In genomic region chr14:44966601-44967336, GRCh38 we compare ENCODE assay signal across 9 cellular contexts. TPM values are rescaled to one million over a fixed set of nuclear protein-coding genes. Genes with fewer than 3 reads are reported as not detected.
DNase-seq lines count a peak whose midpoint lies in the region; TF ChIP-seq lines count a peak whose summit lies in the region.
"Had no signal": no experiment of that assay in that cellular context is flagged by ENCODE, and none has a peak within 500 bp of the region (broad histone marks: within the 10 kb centered on the region; RNA-seq: fewer than 3 reads in every experiment).

No MANE protein-coding gene starts in this region.

- no peaks in the 10 kb centered on the region for H3K9me2 ChIP-seq in GM23248 (ENCODE audit: insufficient read depth)

- intact Hi-C loops in prostate gland (cut with DNase I): no loop called here

- H3K27me3 ChIP-seq in GM23248 (replicated peaks; ENCODE audit: insufficient read depth) (no peaks in the 10 kb centered on the region), prostate gland (replicated peaks; ENCODE audit: insufficient read depth) (no peaks in the 10 kb centered on the region)

- CTCF ChIA-PET in AG04449 (lab: Yijun Ruan, JAX): no interaction called here

- H3K36me3 ChIP-seq in GM23248 (ENCODE audit: low read depth): no peaks in the 10 kb centered on the region
- H3K36me3 ChIP-seq in mesodermal cell (ENCODE audit: control insufficient read depth, insufficient read depth, low read length): peaks cover 3% of the 10 kb centered on the region
- H3K36me3 ChIP-seq in prostate gland: no peaks in the 10 kb centered on the region

- TF ChIP-seq CTCF in AG04449 (IDR thresholded peaks at IDR 0.05; ENCODE audit: insufficient read depth, low read length, missing control alignments) (no peak), astrocyte of the spinal cord (IDR thresholded peaks at IDR 0.05; ENCODE audit: low read depth, low read length) (no peak), prostate gland (IDR thresholded peaks at IDR 0.05) (no peak)

- POLR2A ChIA-PET in AG04449 (lab: Yijun Ruan, JAX): interaction anchor here (0.7 kb wide), 1 partner anchor 287 kb away, joined by 3 read pairs; no protein-coding TSS in a partner anchor

- peaks cover 11% of the 10 kb centered on the region; the same call in 1 of the 2 replicates for H3F3A ChIP-seq in GM23248 (ENCODE audit: insufficient read depth)

- H3K27ac ChIP-seq in GM23248 (no peak overlapping the region), mesodermal cell (ENCODE audit: low read depth, low read length, severe bottlenecking) (no peak overlapping the region), prostate gland (no peak overlapping the region)

- WGBS in GM23248 (ENCODE audit: low coverage in 1 of 2, low lambda C conversion rate in 2 of 2, missing lambda C conversion rate in 2 of 2), 2 experiments: 93 to 96% methylated on average over 4 of the region's 4 CpGs
- WGBS in mesodermal cell (ENCODE audit: insufficient coverage in 2 of 2), 2 experiments: 78 to 89% methylated on average over 2 to 3 of the region's 4 CpGs
- WGBS in prostate gland: 87% methylated on average over 4 of the region's 4 CpGs

- peak overlapping the region; percentile 98 for H3K4me2 ChIP-seq in GM23248 (ENCODE audit: unreplicated experiment)

- DNase-seq in AG04449 (ENCODE audit: low read depth, low spot score) (no peak), GM23248 (peak; percentile 13), astrocyte of the spinal cord (ENCODE audit: low read depth, low spot score) (no peak), prostate gland (ENCODE audit: low spot score) (no peak), UCSD-AML1 (lab: John Stamatoyannopoulos, UW; ENCODE audit: unreplicated experiment) (no peak), CD1c-positive myeloid dendritic cell (ENCODE audit: extremely low spot score) (no peak)
- DNase-seq in stimulated activated naive CD4-positive, alpha-beta T cell treated with Interleukin-2 at 50 U/mL for 16 hours (lab: John Stamatoyannopoulos, UW): no peak
- DNase-seq: NCI-H510A had no signal

- no peaks in the 10 kb centered on the region; the same call in 1 of the 2 replicates for H4K20me1 ChIP-seq in GM23248 (ENCODE audit: insufficient read depth)

- no peak overlapping the region for H2AFZ ChIP-seq in GM23248

- peaks cover 97% of the 10 kb centered on the region for H3K79me2 ChIP-seq in GM23248 (ENCODE audit: insufficient read depth)

- H3K9me3 ChIP-seq in GM23248 (ENCODE audit: low read depth): no peaks in the 10 kb centered on the region
- no peaks in the 10 kb centered on the region for H3K9me3 ChIP-seq in mesodermal cell (ENCODE audit: control insufficient read depth, low read length)
- no peaks in the 10 kb centered on the region for H3K9me3 ChIP-seq in prostate gland

- TF ChIP-seq POLR2A in prostate gland (IDR thresholded peaks at IDR 0.05): no peak

- H3K4me3 ChIP-seq in AG04449 (ENCODE audit: low read depth, low read length) (peak overlapping the region; percentile 25), GM23248 (peak overlapping the region; percentile 50), astrocyte of the spinal cord (ENCODE audit: low read depth, low read length) (peak overlapping the region; percentile 11), mesodermal cell (ENCODE audit: extremely low read depth, insufficient read depth, low read length, poor library complexity, severe bottlenecking) (peak overlapping the region; percentile 17), prostate gland (no peak overlapping the region)

- H3K4me1 ChIP-seq in GM23248 (ENCODE audit: insufficient read depth) (peaks cover 25% of the 10 kb centered on the region), mesodermal cell (ENCODE audit: control insufficient read depth, insufficient read depth, low read length, poor library complexity, severe bottlenecking) (peaks cover 5% of the 10 kb centered on the region), prostate gland (replicated peaks) (peaks cover 3% of the 10 kb centered on the region)

- in situ Hi-C loops in GM23248 (cut with MboI) (no loop called here), astrocyte of the spinal cord (cut with HindIII; ENCODE audit: low sequenced_read_pairs) (no loop called here)

- no peak overlapping the region for H3K9ac ChIP-seq in GM23248

RNA-seq across cellular contexts. Expression of gene TOGARAM1, which starts 4.8 kb away (rescaled TPM):
- total RNA-seq in GM23248 (2014; rRNA removed; shearing (Covaris generic)): 12.2 and 14.4 TPM in 2 replicates
- polyA plus RNA-seq in GM23248 (2016; fragmentation: Nextera tagmentation; extraction: Ambion mirVana): 8.7 and 10.5 TPM in 2 replicates
- polyA plus RNA-seq in mesodermal cell (2013, experiment 1 of 2): 8.8 TPM
- polyA plus RNA-seq in mesodermal cell (2013, experiment 2 of 2): 12.4 TPM
- 10 to 100 TPM; 17.9 to 26.8 TPM for total RNA-seq in prostate gland

RNA-seq across cellular contexts. Expression of gene KLHL28, which starts 5.0 kb away (rescaled TPM):
- total RNA-seq in GM23248 (2014; rRNA removed; shearing (Covaris generic)): 10.3 and 11.9 TPM in 2 replicates
- 10.9 and 13.1 TPM in 2 replicates for polyA plus RNA-seq in GM23248 (2016; fragmentation: Nextera tagmentation; extraction: Ambion mirVana)
- polyA plus RNA-seq in mesodermal cell (2013, experiment 1 of 2): 8.8 TPM
- 9.5 TPM for polyA plus RNA-seq in mesodermal cell (2013, experiment 2 of 2)
- 1 to 10 TPM; 7.4 to 9.7 TPM for total RNA-seq in prostate gland

Comparison
In these comparisons a context has a peak if more than half of its experiments do, and no peak if none do; other contexts are left out.
1. H3K4me3 ChIP-seq: peak in AG04449 (single experiment), GM23248 (single experiment), astrocyte of the spinal cord (single experiment) and mesodermal cell (single experiment); none in prostate gland (0 of 2).